In the genomic region with DNA sequence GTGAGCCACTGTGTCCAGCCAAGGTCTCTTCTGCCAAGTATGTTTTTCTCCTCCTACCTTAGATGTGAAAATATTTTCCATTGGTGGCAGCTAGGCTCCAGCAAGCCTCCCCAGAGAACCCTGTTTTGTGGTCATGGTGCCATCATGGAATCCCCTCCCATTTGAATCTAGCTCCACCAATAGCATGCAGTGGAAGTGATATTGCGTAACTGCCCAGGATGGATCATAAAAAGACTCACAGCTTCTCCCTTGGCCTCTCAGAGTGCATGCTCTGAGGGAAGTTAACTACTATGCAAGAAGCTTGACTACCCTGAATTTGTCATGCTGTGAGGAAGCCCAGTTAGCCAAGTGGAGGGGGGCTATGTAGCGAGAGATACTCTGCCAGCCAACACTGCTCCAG, we compare ENCODE assay signal across 3 cellular contexts.
A peak's percentile ranks its signal among the peaks of the same experiment; 100 is the strongest.
TF ChIP-seq lines count a peak whose summit lies in the region.

No MANE protein-coding gene starts in this region.

TF ChIP-seq in HepG2, 621 proteins besides CTCF, POLR2A, EP300 and RAD21:
- 0 out of 2 replicates have a peak, but pooled peaks have one; percentile 42 for TF ChIP-seq CEBPG (CRISPR knock-in tag; IDR thresholded peaks at IDR 0.05)
- TF ChIP-seq CEBPB (IDR thresholded peaks at IDR 0.05; ENCODE audit: borderline replicate concordance, low read depth, low read length), result peak; percentile 74
- TF ChIP-seq TOPORS (CRISPR knock-in tag; IDR thresholded peaks at IDR 0.05), result no peak

TF ChIP-seq in Ishikawa, 13 proteins besides CTCF, POLR2A, EP300 and RAD21:
- no peak for TF ChIP-seq CREB1 (IDR thresholded peaks at IDR 0.05; ENCODE audit: low read depth)
- TF ChIP-seq CEBPB (IDR thresholded peaks at IDR 0.05), result peak; percentile 91
TF ChIP-seq in Ishikawa: peak in this region for 1.

TF ChIP-seq in H1, 55 proteins besides CTCF, POLR2A, EP300 and RAD21:
- TF ChIP-seq CEBPB (IDR thresholded peaks at IDR 0.05; ENCODE audit: low read depth, low read length) (peak; percentile 88), EZH2 (IDR thresholded peaks at IDR 0.05; ENCODE audit: low read depth, low read length, severe bottlenecking) (no peak), TBP (IDR thresholded peaks at IDR 0.05; ENCODE audit: low read depth, low read length) (no peak), RFX5 (IDR thresholded peaks at IDR 0.05; ENCODE audit: borderline replicate concordance, low read depth, low read length) (no peak), BRCA1 (IDR thresholded peaks at IDR 0.05; ENCODE audit: low read depth, low read length) (no peak), SIX5 (IDR thresholded peaks at IDR 0.05; ENCODE audit: low read depth, low read length) (no peak)
